Comparison of ENCODE assay signal across 11 cellular contexts in genomic region chr13:44249439-44249838, GRCh38.
A peak's percentile ranks its signal among the peaks of the same experiment; 100 is the strongest.
DNase-seq lines count a peak whose midpoint lies in the region; ATAC-seq and TF ChIP-seq lines count a peak whose summit lies in the region.
"Had no signal": no experiment of that assay in that cellular context is flagged by ENCODE, and none has a peak within 500 bp of the region (broad histone marks: within the 10 kb centered on the region; RNA-seq: fewer than 3 reads in every experiment).

No MANE protein-coding gene starts in this region.

- H3K36me3 ChIP-seq in breast epithelium = no peaks in the 10 kb centered on the region

- TF ChIP-seq CTCF in breast epithelium (IDR thresholded peaks at IDR 0.05) = no peak

- peak; percentile 30 for DNase-seq in HT-29 (ENCODE audit: low spot score)
- peak; percentile 48 to 73 for DNase-seq in breast epithelium (ENCODE audit: low spot score in 2 of 2)
- DNase-seq in NOMO-1 treated with DMSO at 0.1 percent for 48 hours (lab: John Stamatoyannopoulos, UW; ENCODE audit: unreplicated experiment) = no peak
- DNase-seq in stimulated activated CD4-positive, alpha-beta T cell treated with anti-CD3 and anti-CD28 coated beads, Interleukin-4, amount 100 ng/mL, for 24 hours = no peak
- DNase-seq: activated CD8-positive, alpha-beta memory T cell treated with anti-CD3 and anti-CD28 coated beads, Interleukin-2, amount 50 U/mL, for 4 hours; OCI-M1 had no signal

- intact Hi-C loops in breast epithelium (cut with DNase I; ENCODE audit: low total_unique reads) = loop anchor here (10.0 kb wide), 1 partner anchor 1075 kb away; no protein-coding TSS in a partner anchor

- no peak for TF ChIP-seq POLR2A in breast epithelium (IDR thresholded peaks at IDR 0.05)

- H3K9me3 ChIP-seq in breast epithelium = no peaks in the 10 kb centered on the region

- ATAC-seq in GM21367 (IDR thresholded peaks at IDR 0.05; ENCODE audit: unreplicated experiment) = no peak
- ATAC-seq in HG02678 (IDR thresholded peaks at IDR 0.05; ENCODE audit: unreplicated experiment) = no peak
- ATAC-seq: K562 had no signal

- H3K27me3 ChIP-seq in breast epithelium (no peaks in the 10 kb centered on the region), layer of hippocampus (ENCODE audit: control insufficient read depth, insufficient read depth, low read length) (no peaks in the 10 kb centered on the region)

- H3K4me3 ChIP-seq in breast epithelium = no peak overlapping the region
- H3K4me3 ChIP-seq: K562 had no signal

- H3K4me1 ChIP-seq in breast epithelium = peaks cover 5 to 8% of the 10 kb centered on the region in 2 donors

- H3K27ac ChIP-seq in breast epithelium = peak overlapping the region; percentile 85 to 90
- peak overlapping the region; percentile 30 for H3K27ac ChIP-seq in layer of hippocampus (ENCODE audit: low read depth, low read length)
- H3K27ac ChIP-seq in temporal lobe (ENCODE audit: low read depth, low read length) = peak overlapping the region; percentile 65

Comparison
In these comparisons a context has a peak if more than half of its experiments do, and no peak if none do; other contexts are left out.
1. DNase-seq: peak in HT-29 (single experiment) and breast epithelium (2 of 2); none in NOMO-1 treated with DMSO at 0.1 percent for 48 hours (single experiment) and stimulated activated CD4-positive, alpha-beta T cell treated with anti-CD3 and anti-CD28 coated beads, Interleukin-4, amount 100 ng/mL, for 24 hours (single experiment).
2. H3K27ac ChIP-seq: peak in every context shown above with its lines; median percentile 88 in breast epithelium; 65 in temporal lobe; 30 in layer of hippocampus.